Comparison of ENCODE assay signal across 9 cellular contexts in genomic region chr17:8117367-8117979, GRCh38. TPM values are rescaled to one million over a fixed set of nuclear protein-coding genes. Genes with fewer than 3 reads are reported as not detected.
DNase-seq lines count a peak whose midpoint lies in the region; ATAC-seq and TF ChIP-seq lines count a peak whose summit lies in the region.
"Had no signal": no experiment of that assay in that cellular context is flagged by ENCODE, and none has a peak within 500 bp of the region (broad histone marks: within the 10 kb centered on the region; RNA-seq: fewer than 3 reads in every experiment).

No MANE protein-coding gene starts in this region.

- intact Hi-C loops in activated naive CD4-positive, alpha-beta T cell treated with anti-CD3 and anti-CD28 coated beads for 36 hours (cut with micrococcal nuclease): no loop called here
- intact Hi-C loops in activated T-helper 2 cell treated with anti-CD3 and anti-CD28 coated beads, Interferon-gamma antibody, Interleukin-2, Interleukin-4, amounts not matched to agents 10 μg/mL and 5 μg/mL and 100 μg/mL, durations not matched to agents 14 hours and 24 hours and 36 hours (cut with micrococcal nuclease): loop anchor here (10.0 kb wide), 1 partner anchor 53 kb away; no protein-coding TSS in a partner anchor

- H3K4me1 Mint-ChIP-seq in activated naive CD4-positive, alpha-beta T cell treated with anti-CD3 and anti-CD28 coated beads for 36 hours (ENCODE audit: low read depth): peaks cover 35% of the 10 kb centered on the region
- H3K4me1 Mint-ChIP-seq in activated T-helper 2 cell treated with anti-CD3 and anti-CD28 coated beads, Interferon-gamma antibody, Interleukin-2, Interleukin-4, amounts not matched to agents 10 μg/mL and 5 μg/mL and 100 μg/mL, durations not matched to agents 14 hours and 24 hours and 36 hours (ENCODE audit: low read depth): peaks cover 30% of the 10 kb centered on the region

- peaks cover 5% of the 10 kb centered on the region for H3K36me3 Mint-ChIP-seq in activated naive CD4-positive, alpha-beta T cell treated with anti-CD3 and anti-CD28 coated beads for 36 hours (ENCODE audit: low read depth)
- H3K36me3 Mint-ChIP-seq in activated T-helper 2 cell treated with anti-CD3 and anti-CD28 coated beads, Interferon-gamma antibody, Interleukin-2, Interleukin-4, amounts not matched to agents 10 μg/mL and 5 μg/mL and 100 μg/mL, durations not matched to agents 14 hours and 24 hours and 36 hours (ENCODE audit: low read depth): no peaks in the 10 kb centered on the region

- peak overlapping the region; percentile 46 for H3K4me3 ChIP-seq in kidney epithelial cell (ENCODE audit: low read depth, low read length)
- H3K4me3 ChIP-seq in tibial nerve: peak overlapping the region in 3 of 4 donors; percentile 49 to 86 (median 63)

- H3K36me3 ChIP-seq in kidney epithelial cell (ENCODE audit: control insufficient read depth, insufficient read depth, low read length) (no peaks in the 10 kb centered on the region), tibial nerve (no peaks in the 10 kb centered on the region)

- CTCF ChIA-PET in activated naive CD4-positive, alpha-beta T cell treated with anti-CD3 and anti-CD28 coated beads for 36 hours (lab: Charles Lee): interaction anchor here (0.5 to 4.8 kb wide), 11 partner anchors 10 to 1021 kb away, joined by 3 to 53 read pairs (median 10); no protein-coding TSS in a partner anchor

- H3K27me3 Mint-ChIP-seq in activated naive CD4-positive, alpha-beta T cell treated with anti-CD3 and anti-CD28 coated beads for 36 hours (ENCODE audit: low read depth): peaks cover 29% of the 10 kb centered on the region
- peaks cover 46% of the 10 kb centered on the region for H3K27me3 Mint-ChIP-seq in activated T-helper 2 cell treated with anti-CD3 and anti-CD28 coated beads, Interferon-gamma antibody, Interleukin-2, Interleukin-4, amounts not matched to agents 10 μg/mL and 5 μg/mL and 100 μg/mL, durations not matched to agents 14 hours and 24 hours and 36 hours (ENCODE audit: low read depth)

- ATAC-seq in GM19452 (IDR thresholded peaks at IDR 0.05; ENCODE audit: unreplicated experiment): no peak
- ATAC-seq in HG03432 (IDR thresholded peaks at IDR 0.05; ENCODE audit: unreplicated experiment): no peak

- H3K4me1 ChIP-seq in tibial nerve: peaks cover 0 to 49% (median 33%) of the 10 kb centered on the region in 4 donors

- DNase-seq in activated naive CD4-positive, alpha-beta T cell treated with anti-CD3 and anti-CD28 coated beads for 36 hours: no peak
- DNase-seq in activated naive CD4-positive, alpha-beta T cell treated with anti-CD3 and anti-CD28 coated beads, Interleukin-2, amount 50 U/mL, for 16 hours: no peak
- no peak for DNase-seq in activated T-helper 2 cell treated with anti-CD3 and anti-CD28 coated beads, Interferon-gamma antibody, Interleukin-2, Interleukin-4, amounts not matched to agents 10 μg/mL and 5 μg/mL and 100 μg/mL, durations not matched to agents 14 hours and 24 hours and 36 hours (ENCODE audit: low spot score)
- DNase-seq in kidney epithelial cell (ENCODE audit: low read depth): no peak
- DNase-seq in tibial nerve (ENCODE audit: low spot score in 2 of 2): no peak
- no peak for DNase-seq in NCI-H2081 treated with DMSO at 0.1 percent for 48 hours (lab: John Stamatoyannopoulos, UW)

- WGBS in tibial nerve, 2 donors: 8 to 10% methylated on average over 18 of the region's 18 CpGs

- TF ChIP-seq EP300 in tibial nerve (IDR thresholded peaks at IDR 0.05): no peak

- no peak for TF ChIP-seq POLR2A in tibial nerve (IDR thresholded peaks at IDR 0.05)

- peak overlapping the region; percentile 25 for H3K27ac Mint-ChIP-seq in activated naive CD4-positive, alpha-beta T cell treated with anti-CD3 and anti-CD28 coated beads for 36 hours
- H3K27ac Mint-ChIP-seq in activated T-helper 2 cell treated with anti-CD3 and anti-CD28 coated beads, Interferon-gamma antibody, Interleukin-2, Interleukin-4, amounts not matched to agents 10 μg/mL and 5 μg/mL and 100 μg/mL, durations not matched to agents 14 hours and 24 hours and 36 hours: no peak overlapping the region

- TF ChIP-seq CTCF in kidney epithelial cell (IDR thresholded peaks at IDR 0.05; ENCODE audit: insufficient read depth, low read length, poor library complexity, severe bottlenecking) (no peak), tibial nerve (IDR thresholded peaks at IDR 0.05) (no peak)

- no peaks in the 10 kb centered on the region for H3K9me3 ChIP-seq in tibial nerve

- H3K9me3 Mint-ChIP-seq in activated naive CD4-positive, alpha-beta T cell treated with anti-CD3 and anti-CD28 coated beads for 36 hours: no peaks in the 10 kb centered on the region
- no peaks in the 10 kb centered on the region for H3K9me3 Mint-ChIP-seq in activated T-helper 2 cell treated with anti-CD3 and anti-CD28 coated beads, Interferon-gamma antibody, Interleukin-2, Interleukin-4, amounts not matched to agents 10 μg/mL and 5 μg/mL and 100 μg/mL, durations not matched to agents 14 hours and 24 hours and 36 hours

- peak overlapping the region in 3 of 4 donors; percentile 79 to 94 (median 82) for H3K27ac ChIP-seq in tibial nerve

- H3K27me3 ChIP-seq in kidney epithelial cell (ENCODE audit: control insufficient read depth, insufficient read depth, low read length) (peaks cover 19% of the 10 kb centered on the region), tibial nerve (peaks cover 0 to 39% of the 10 kb centered on the region in 2 donors)

- H3K4me3 Mint-ChIP-seq in activated naive CD4-positive, alpha-beta T cell treated with anti-CD3 and anti-CD28 coated beads for 36 hours: peak overlapping the region; percentile 84
- peak overlapping the region; percentile 89 for H3K4me3 Mint-ChIP-seq in activated T-helper 2 cell treated with anti-CD3 and anti-CD28 coated beads, Interferon-gamma antibody, Interleukin-2, Interleukin-4, amounts not matched to agents 10 μg/mL and 5 μg/mL and 100 μg/mL, durations not matched to agents 14 hours and 24 hours and 36 hours (ENCODE audit: low read depth)

RNA-seq across cellular contexts. Expression of gene ALOXE3, which starts 0.8 kb away (rescaled TPM):
- not detected for total RNA-seq in activated naive CD4-positive, alpha-beta T cell treated with anti-CD3 and anti-CD28 coated beads for 36 hours
- total RNA-seq in activated T-helper 2 cell treated with anti-CD3 and anti-CD28 coated beads, Interferon-gamma antibody, Interleukin-2, Interleukin-4, amounts not matched to agents 10 μg/mL and 5 μg/mL and 100 μg/mL, durations not matched to agents 14 hours and 24 hours and 36 hours: not detected in 2 replicates
- total RNA-seq in kidney epithelial cell (0.75 and 2.5 TPM in 2 replicates), tibial nerve (not detected)
- total RNA-seq: urinary bladder had no signal

RNA-seq across cellular contexts. Expression of gene HES7, which starts 6.4 kb away (rescaled TPM):
- 1 to 10 TPM; 2.4 to 2.9 TPM for total RNA-seq in activated naive CD4-positive, alpha-beta T cell treated with anti-CD3 and anti-CD28 coated beads for 36 hours
- total RNA-seq in activated T-helper 2 cell treated with anti-CD3 and anti-CD28 coated beads, Interferon-gamma antibody, Interleukin-2, Interleukin-4, amounts not matched to agents 10 μg/mL and 5 μg/mL and 100 μg/mL, durations not matched to agents 14 hours and 24 hours and 36 hours: 2.4 and 3.1 TPM in 2 replicates
- total RNA-seq in kidney epithelial cell: 1.8 TPM in 1 of 2 replicates, not detected in the other
- 1 to 10 TPM in 1 of 4 donors, not detected in 3; 2.1 TPM for total RNA-seq in tibial nerve
- total RNA-seq: urinary bladder had no signal

RNA-seq across cellular contexts. Expression of gene ALOX12B, which starts 30.0 kb away (rescaled TPM):
- total RNA-seq in activated naive CD4-positive, alpha-beta T cell treated with anti-CD3 and anti-CD28 coated beads for 36 hours: 1 to 10 TPM; 2.0 to 2.1 TPM
- 0.87 and 1.4 TPM in 2 replicates for total RNA-seq in activated T-helper 2 cell treated with anti-CD3 and anti-CD28 coated beads, Interferon-gamma antibody, Interleukin-2, Interleukin-4, amounts not matched to agents 10 μg/mL and 5 μg/mL and 100 μg/mL, durations not matched to agents 14 hours and 24 hours and 36 hours
- 0.08 and 1.2 TPM in 2 replicates for total RNA-seq in kidney epithelial cell
- total RNA-seq in tibial nerve: not detected

RNA-seq across cellular contexts. Expression of gene PER1, which starts 34.7 kb away (rescaled TPM):
- 10 to 100 TPM; 62.2 to 73.3 TPM for total RNA-seq in activated naive CD4-positive, alpha-beta T cell treated with anti-CD3 and anti-CD28 coated beads for 36 hours
- total RNA-seq in activated T-helper 2 cell treated with anti-CD3 and anti-CD28 coated beads, Interferon-gamma antibody, Interleukin-2, Interleukin-4, amounts not matched to agents 10 μg/mL and 5 μg/mL and 100 μg/mL, durations not matched to agents 14 hours and 24 hours and 36 hours: 41.8 and 43.2 TPM in 2 replicates
- total RNA-seq in kidney epithelial cell (11.0 and 19.4 TPM in 2 replicates), tibial nerve (100 to 1,000 TPM; 157 to 328 (median 204) TPM)

RNA-seq across cellular contexts. Expression of gene VAMP2, which starts 45.3 kb away (rescaled TPM):
- total RNA-seq in activated naive CD4-positive, alpha-beta T cell treated with anti-CD3 and anti-CD28 coated beads for 36 hours: 10 to 100 TPM; 33.3 to 35.8 TPM
- total RNA-seq in activated T-helper 2 cell treated with anti-CD3 and anti-CD28 coated beads, Interferon-gamma antibody, Interleukin-2, Interleukin-4, amounts not matched to agents 10 μg/mL and 5 μg/mL and 100 μg/mL, durations not matched to agents 14 hours and 24 hours and 36 hours: 44.6 and 44.7 TPM in 2 replicates
- total RNA-seq in kidney epithelial cell (7.0 and 8.0 TPM in 2 replicates), tibial nerve (10 to 100 TPM; 48.0 to 72.1 (median 59.0) TPM)
